Comparison of ENCODE assay signal across 8 cellular contexts in the genomic region with DNA sequence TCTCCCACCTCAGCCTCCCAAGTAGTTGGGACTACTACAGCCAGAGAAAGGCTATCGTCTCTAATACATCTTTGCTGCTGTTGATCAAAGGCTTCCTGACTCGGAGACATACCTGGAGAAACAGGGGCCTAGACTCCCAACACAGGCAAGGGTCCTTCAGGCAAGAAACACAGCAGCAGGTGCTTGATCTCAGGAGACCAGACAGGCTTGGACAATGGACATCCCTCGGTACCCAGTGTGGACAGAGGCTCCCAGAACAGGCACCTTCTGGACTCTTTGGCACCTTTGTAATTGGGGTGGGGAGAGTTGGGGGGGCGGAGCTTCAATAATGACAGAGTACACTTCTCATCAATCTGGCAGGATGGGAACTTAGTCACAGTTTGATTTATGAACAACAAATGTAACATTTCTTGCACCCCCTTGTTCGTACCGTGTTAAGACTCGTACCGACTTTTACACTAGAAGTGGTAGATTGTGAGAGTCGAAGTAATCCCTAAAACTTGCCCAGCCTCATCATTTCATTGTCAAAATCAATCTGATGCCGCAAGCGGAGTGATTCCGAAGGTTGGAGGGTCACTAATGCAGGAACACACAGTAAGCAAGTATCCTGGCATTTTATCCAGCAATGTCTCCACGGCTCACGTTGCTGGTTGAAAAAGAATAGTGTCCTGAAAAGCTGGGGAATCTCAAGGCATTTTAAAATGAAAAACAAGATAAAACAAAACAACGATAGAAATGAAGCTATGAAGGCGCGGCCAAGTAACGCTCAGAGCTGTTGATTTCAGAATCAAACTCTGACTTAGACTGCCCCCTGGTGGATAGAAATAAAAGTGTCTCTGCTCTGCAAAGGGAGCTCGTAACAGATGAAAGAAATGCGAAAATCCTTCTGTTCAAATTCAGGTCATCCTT. TPM values are rescaled to one million over a fixed set of nuclear protein-coding genes. Genes with fewer than 3 reads are reported as not detected.
DNase-seq lines count a peak whose midpoint lies in the region; ATAC-seq and TF ChIP-seq lines count a peak whose summit lies in the region.

No MANE protein-coding gene starts in this region.

- peak overlapping the region in 1 of 5 donors; percentile 38 for H3K4me3 Mint-ChIP-seq in immature natural killer cell

- peaks cover 2 to 7% (median 3%) of the 10 kb centered on the region in 3 donors for H3K27me3 Mint-ChIP-seq in immature natural killer cell (ENCODE audit: low read depth in 3 of 3)

- no peak overlapping the region for H3K4me3 ChIP-seq in cardiac muscle cell
- no peak overlapping the region for H3K4me3 ChIP-seq in H7 (ENCODE audit: insufficient read depth, low read depth, low read length)
- no peak overlapping the region for H3K4me3 ChIP-seq in MG63
- no peak overlapping the region for H3K4me3 ChIP-seq in RWPE2 (ENCODE audit: severe bottlenecking)
- H3K4me3 ChIP-seq in brain microvascular endothelial cell (ENCODE audit: low read depth, low read length), result no peak overlapping the region

- no peaks in the 10 kb centered on the region for H3K9me3 Mint-ChIP-seq in immature natural killer cell

- intact Hi-C loops in cardiac septum (cut with DNase I), result loop anchor here (5.0 kb wide), 1 partner anchor 646 kb away; no protein-coding TSS in a partner anchor

- H3K27me3 ChIP-seq in cardiac muscle cell (no peaks in the 10 kb centered on the region), H7 (ENCODE audit: control insufficient read depth, insufficient read depth, low read length) (no peaks in the 10 kb centered on the region), MG63 (peaks cover 3% of the 10 kb centered on the region), RWPE2 (ENCODE audit: insufficient read depth, poor library complexity, severe bottlenecking) (no peaks in the 10 kb centered on the region), brain microvascular endothelial cell (replicated peaks) (no peaks in the 10 kb centered on the region)

- no peaks in the 10 kb centered on the region for H3K4me1 ChIP-seq in cardiac muscle cell (ENCODE audit: low read depth)
- H3K4me1 ChIP-seq in RWPE2 (ENCODE audit: insufficient read depth, poor library complexity, severe bottlenecking), result no peaks in the 10 kb centered on the region

- peak; percentile 78 for ATAC-seq in RWPE2 (ENCODE audit: low read depth)

- peak; percentile 76 for TF ChIP-seq CTCF in cardiac muscle cell (IDR thresholded peaks at IDR 0.05; ENCODE audit: low read depth, low read length)
- TF ChIP-seq CTCF in RWPE2 (IDR thresholded peaks at IDR 0.05; ENCODE audit: poor library complexity, severe bottlenecking), result peak; percentile 91
- TF ChIP-seq CTCF in brain microvascular endothelial cell (IDR thresholded peaks at IDR 0.05; ENCODE audit: low read depth, low read length, missing control alignments), result peak; percentile 72

- H3K27ac ChIP-seq in cardiac muscle cell, result no peak overlapping the region
- H3K27ac ChIP-seq in RWPE2 (ENCODE audit: poor library complexity, severe bottlenecking), result no peak overlapping the region
- H3K27ac ChIP-seq in brain microvascular endothelial cell, result no peak overlapping the region

- DNase-seq in cardiac muscle cell (ENCODE audit: low read depth in 1 of 2, low spot score in 1 of 2) (peak; percentile 81 to 84), cardiac septum (ENCODE audit: low spot score) (no peak), H7 (peak; percentile 32), MG63 (peak; percentile 19), RWPE2 (ENCODE audit: low spot score) (no peak), brain microvascular endothelial cell (peak; percentile 60), immature natural killer cell (peak; percentile 45 to 56 (median 52))
- DNase-seq in stimulated activated CD4-positive, alpha-beta T cell treated with anti-CD3 and anti-CD28 coated beads, Interleukin-1b, Interleukin-23, amount 100 ng/mL, for 24 hours (ENCODE audit: low read depth in 4 of 4, low spot score in 1 of 4), result peak in 3 of 4 experiments; percentile 6 to 36 (median 24)

- no peak overlapping the region for H3K27ac Mint-ChIP-seq in immature natural killer cell

- no peaks in the 10 kb centered on the region for H3K36me3 ChIP-seq in cardiac muscle cell
- H3K36me3 ChIP-seq in H7 (replicated peaks; ENCODE audit: control insufficient read depth, insufficient read depth, low read length), result no peaks in the 10 kb centered on the region
- H3K36me3 ChIP-seq in MG63, result no peaks in the 10 kb centered on the region
- no peaks in the 10 kb centered on the region for H3K36me3 ChIP-seq in RWPE2 (ENCODE audit: low read depth)
- H3K36me3 ChIP-seq in brain microvascular endothelial cell (replicated peaks), result no peaks in the 10 kb centered on the region

- peaks cover 1 to 8% of the 10 kb centered on the region in 2 donors for H3K4me1 Mint-ChIP-seq in immature natural killer cell

- in situ Hi-C loops in brain microvascular endothelial cell (cut with HindIII; ENCODE audit: low pct_ligation_motif_present, low sequenced_read_pairs), result loop anchor here (25.0 kb wide), 1 partner anchor 651 kb away; no protein-coding TSS in a partner anchor

- H3K36me3 Mint-ChIP-seq in immature natural killer cell, result no peaks in the 10 kb centered on the region

- no peaks in the 10 kb centered on the region for H3K9me3 ChIP-seq in cardiac muscle cell (ENCODE audit: low read depth)
- no peaks in the 10 kb centered on the region for H3K9me3 ChIP-seq in MG63
- no peaks in the 10 kb centered on the region for H3K9me3 ChIP-seq in RWPE2 (ENCODE audit: severe bottlenecking)

RNA-seq across cellular contexts. Expression of a gene that starts 46.4 kb away (rescaled TPM):
- 0.83 and 1.7 TPM in 2 replicates for total RNA-seq in cardiac muscle cell
- polyA plus RNA-seq in cardiac muscle cell, result 0.11 and 1.1 TPM in 2 replicates
- 0.92 TPM for total RNA-seq in cardiac septum
- total RNA-seq in H7 (2014; rRNA removed; shearing (Covaris generic)), result 0.35 and 0.78 TPM in 2 replicates
- not detected in 2 replicates for total RNA-seq in MG63 (2014; rRNA removed; shearing (Covaris generic); ENCODE audit: low replicate concordance)
- polyA plus RNA-seq in immature natural killer cell, result not detected

Comparison
In these comparisons a context has a peak if more than half of its experiments do, and no peak if none do; other contexts are left out.
1. DNase-seq: peak in cardiac muscle cell (2 of 2), H7 (single experiment), MG63 (single experiment), brain microvascular endothelial cell (single experiment), immature natural killer cell (3 of 3) and stimulated activated CD4-positive, alpha-beta T cell treated with anti-CD3 and anti-CD28 coated beads, Interleukin-1b, Interleukin-23, amount 100 ng/mL, for 24 hours (3 of 4); none in cardiac septum (single experiment) and RWPE2 (single experiment).
2. Peak in every context shown above with its lines, with median percentiles within 50 percentile points of each other: CTCF ChIP-seq.